ENCODE assay signal across 10 cellular contexts in the genomic region with DNA sequence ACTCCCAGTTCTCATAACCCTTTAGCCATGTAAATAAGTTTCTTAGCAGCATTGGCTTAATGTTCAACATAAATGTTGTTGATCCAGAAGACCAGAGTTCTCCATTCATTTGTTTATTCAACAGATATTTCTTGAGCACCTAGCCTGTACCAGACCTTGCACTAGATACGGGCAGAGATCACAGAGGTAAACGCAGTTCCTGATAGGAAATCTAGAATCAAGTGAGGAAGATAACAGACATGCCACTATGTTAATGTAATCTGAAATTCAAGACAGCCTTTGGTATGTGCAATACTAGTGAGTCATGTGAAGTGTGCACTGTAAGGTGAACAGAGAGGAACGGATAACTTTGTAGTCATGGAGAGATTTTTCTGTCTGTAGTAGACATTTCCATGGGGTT. TPM values are rescaled to one million over a fixed set of nuclear protein-coding genes. Genes with fewer than 3 reads are reported as not detected.
DNase-seq lines count a peak whose midpoint lies in the region; ATAC-seq, FAIRE-seq and TF ChIP-seq lines count a peak whose summit lies in the region.
"Had no signal": no experiment of that assay in that cellular context is flagged by ENCODE, and none has a peak within 500 bp of the region (broad histone marks: within the 10 kb centered on the region; RNA-seq: fewer than 3 reads in every experiment).

No MANE protein-coding gene starts in this region.

- peak overlapping the region; percentile 95 for H3K4me3 Mint-ChIP-seq in MCF 10A (ENCODE audit: unreplicated experiment)
- peak overlapping the region; percentile 99 for H3K4me3 Mint-ChIP-seq in stimulated activated effector memory CD8-positive, alpha-beta T cell treated with anti-CD3 and anti-CD28 coated beads, Interleukin-12 subunit alpha, Interleukin-12 subunit beta, amount 100 ng/mL, for 72 hours

- peaks cover 58% of the 10 kb centered on the region for H3K79me2 ChIP-seq in OCI-LY1 (ENCODE audit: insufficient read depth, low read length)

- H4K20me1 ChIP-seq in OCI-LY1 (ENCODE audit: insufficient read depth, low read length), result no peaks in the 10 kb centered on the region

- DNase-seq in MCF 10A (ENCODE audit: unreplicated experiment) (peak; percentile 60), breast epithelium (ENCODE audit: low spot score in 2 of 2) (no peak), bronchial epithelial cell (ENCODE audit: low read depth) (peak; percentile 87), KG1 (lab: John Stamatoyannopoulos, UW) (no peak)
- no peak for DNase-seq in stimulated activated effector memory CD8-positive, alpha-beta T cell treated with anti-CD3 and anti-CD28 coated beads, Interleukin-12 subunit alpha, Interleukin-12 subunit beta, amount 100 ng/mL, for 72 hours (ENCODE audit: low spot score in 2 of 2)
- DNase-seq: activated CD4-positive, alpha-beta T cell treated with anti-CD3 and anti-CD28 coated beads, Interleukin-2, amount 50 U/mL, for 4 hours; NCI-H524 had no signal

- H3K4me3 ChIP-seq in breast epithelium (no peak overlapping the region), OCI-LY1 (ENCODE audit: low read depth, low read length, poor library complexity, severe bottlenecking) (no peak overlapping the region), bronchial epithelial cell (ENCODE audit: low read depth, low read length) (no peak overlapping the region)

- H2AFZ ChIP-seq in OCI-LY1 (ENCODE audit: low read length), result no peak overlapping the region

- TF ChIP-seq CTCF in MCF 10A (IDR thresholded peaks at IDR 0.05; ENCODE audit: unreplicated experiment), result no peak
- no peak for TF ChIP-seq CTCF in breast epithelium (IDR thresholded peaks at IDR 0.05)
- no peak for TF ChIP-seq CTCF in OCI-LY1 (IDR thresholded peaks at IDR 0.05; ENCODE audit: low read length)
- no peak for TF ChIP-seq CTCF in bronchial epithelial cell (IDR thresholded peaks at IDR 0.05; ENCODE audit: insufficient read depth, low read length, severe bottlenecking)

- H3K9ac ChIP-seq in OCI-LY1 (ENCODE audit: low read length), result no peak overlapping the region

- no peaks in the 10 kb centered on the region for H3K9me3 Mint-ChIP-seq in MCF 10A (ENCODE audit: unreplicated experiment)
- no peaks in the 10 kb centered on the region for H3K9me3 Mint-ChIP-seq in stimulated activated effector memory CD8-positive, alpha-beta T cell treated with anti-CD3 and anti-CD28 coated beads, Interleukin-12 subunit alpha, Interleukin-12 subunit beta, amount 100 ng/mL, for 72 hours

- no peaks in the 10 kb centered on the region for H3K9me2 ChIP-seq in OCI-LY1 (ENCODE audit: low read depth, low read length)

- BruUV-seq in MCF 10A (replicated peaks; lab: Mats Ljungman, UMichigan), result no TSS peak

- H3K4me1 Mint-ChIP-seq in MCF 10A (ENCODE audit: insufficient read depth, unreplicated experiment), result peaks cover 32% of the 10 kb centered on the region
- peaks cover 65% of the 10 kb centered on the region for H3K4me1 Mint-ChIP-seq in stimulated activated effector memory CD8-positive, alpha-beta T cell treated with anti-CD3 and anti-CD28 coated beads, Interleukin-12 subunit alpha, Interleukin-12 subunit beta, amount 100 ng/mL, for 72 hours

- no peaks in the 10 kb centered on the region for H3F3A ChIP-seq in OCI-LY1 (ENCODE audit: insufficient read depth, low read length)

- peak overlapping the region; percentile 28; the same call in 1 of the 2 replicates for H3K4me2 ChIP-seq in OCI-LY1 (ENCODE audit: low read length)

- H3K27ac ChIP-seq in breast epithelium, result no peak overlapping the region
- H3K27ac ChIP-seq in OCI-LY1 (ENCODE audit: low read depth, low read length, poor library complexity, severe bottlenecking), result no peak overlapping the region

- H3K27me3 ChIP-seq in breast epithelium (peaks cover 0 to 13% of the 10 kb centered on the region in 2 donors), OCI-LY1 (ENCODE audit: insufficient read depth, low read length) (no peaks in the 10 kb centered on the region), bronchial epithelial cell (ENCODE audit: control insufficient read depth, insufficient read depth, low read length) (no peaks in the 10 kb centered on the region)

- peaks cover 66% of the 10 kb centered on the region for H3K36me3 Mint-ChIP-seq in MCF 10A (ENCODE audit: insufficient read depth, unreplicated experiment)
- peaks cover 93% of the 10 kb centered on the region for H3K36me3 Mint-ChIP-seq in stimulated activated effector memory CD8-positive, alpha-beta T cell treated with anti-CD3 and anti-CD28 coated beads, Interleukin-12 subunit alpha, Interleukin-12 subunit beta, amount 100 ng/mL, for 72 hours

- H3K27me3 Mint-ChIP-seq in MCF 10A (ENCODE audit: insufficient read depth, unreplicated experiment), result no peaks in the 10 kb centered on the region

- TF ChIP-seq POLR2A in breast epithelium (IDR thresholded peaks at IDR 0.05), result no peak

- ATAC-seq in stimulated activated effector memory CD8-positive, alpha-beta T cell treated with anti-CD3 and anti-CD28 coated beads, Interleukin-12 subunit alpha, Interleukin-12 subunit beta, amount 100 ng/mL, for 72 hours, result no peak
- ATAC-seq in HG03280 (IDR thresholded peaks at IDR 0.05; ENCODE audit: unreplicated experiment) (no peak), GM21447 (IDR thresholded peaks at IDR 0.05; ENCODE audit: unreplicated experiment) (no peak)

- no peaks in the 10 kb centered on the region for H3K36me3 ChIP-seq in breast epithelium
- peaks cover 75% of the 10 kb centered on the region for H3K36me3 ChIP-seq in OCI-LY1 (ENCODE audit: insufficient read depth, low read length)
- peaks cover 11% of the 10 kb centered on the region for H3K36me3 ChIP-seq in bronchial epithelial cell (ENCODE audit: control insufficient read depth, insufficient read depth, low read length)

- peak overlapping the region; percentile 8 for H3K27ac Mint-ChIP-seq in MCF 10A (ENCODE audit: low read depth, unreplicated experiment)
- peak overlapping the region; percentile 1 for H3K27ac Mint-ChIP-seq in stimulated activated effector memory CD8-positive, alpha-beta T cell treated with anti-CD3 and anti-CD28 coated beads, Interleukin-12 subunit alpha, Interleukin-12 subunit beta, amount 100 ng/mL, for 72 hours

- H3K4me1 ChIP-seq in breast epithelium (no peaks in the 10 kb centered on the region), OCI-LY1 (ENCODE audit: insufficient read depth, low read length, severe bottlenecking) (peaks cover 61% of the 10 kb centered on the region)

- POLR2A ChIA-PET in MCF 10A (lab: Yijun Ruan, JAX), result interaction anchor here (0.6 kb wide), 1 partner anchor 18 kb away, joined by 3 read pairs; no protein-coding TSS in a partner anchor

- CTCF ChIA-PET in MCF 10A (lab: Yijun Ruan, JAX), result interaction anchor here (1.1 to 1.8 kb wide), 3 partner anchors 8 to 223 kb away, joined by 3 to 8 read pairs (median 4); no protein-coding TSS in a partner anchor

- FAIRE-seq in bronchial epithelial cell (lab: Jason Lieb, UNC), result peak; percentile 36

- H3K9me3 ChIP-seq in breast epithelium (no peaks in the 10 kb centered on the region), OCI-LY1 (ENCODE audit: low read length) (no peaks in the 10 kb centered on the region)

- intact Hi-C loops in MCF 10A (cut with micrococcal nuclease), result loop anchor here (10.0 kb wide), 1 partner anchor 128 kb away; no protein-coding TSS in a partner anchor
- intact Hi-C loops in breast epithelium (cut with DNase I; ENCODE audit: low total_unique reads), result no loop called here

RNA-seq across cellular contexts. Expression of gene BUB3, which starts 3.0 kb away (rescaled TPM):
- total RNA-seq in MCF 10A (2022), result 185 and 197 TPM in 2 replicates
- total RNA-seq in breast epithelium, result 100 to 1,000 TPM in 1 of 3 donors, 10 to 100 TPM in 2; 96.4 to 100 (median 98.1) TPM
- total RNA-seq in bronchial epithelial cell, result 143 and 179 TPM in 2 replicates

RNA-seq across cellular contexts. Expression of gene HMX2, which starts 9.3 kb away (rescaled TPM):
- total RNA-seq in MCF 10A (2022), result not detected in 2 replicates
- total RNA-seq in breast epithelium, result not detected
- not detected in 2 replicates for total RNA-seq in bronchial epithelial cell

RNA-seq across cellular contexts. Expression of gene HMX3, which starts 21.4 kb away (rescaled TPM):
- total RNA-seq in MCF 10A (2022) (not detected in 2 replicates), breast epithelium (not detected), bronchial epithelial cell (0.13 TPM in 1 of 2 replicates, not detected in the other)

Comparison
In these comparisons a context has a peak if more than half of its experiments do, and no peak if none do; other contexts are left out.
1. DNase-seq: peak in MCF 10A (single experiment) and bronchial epithelial cell (single experiment); none in breast epithelium (0 of 2), stimulated activated effector memory CD8-positive, alpha-beta T cell treated with anti-CD3 and anti-CD28 coated beads, Interleukin-12 subunit alpha, Interleukin-12 subunit beta, amount 100 ng/mL, for 72 hours (0 of 2) and KG1 (single experiment).